ENCODE assay signal across 29 cellular contexts in genomic region chr2:140091926-140092325, GRCh38.
"Had no signal": no experiment of that assay in that cellular context is flagged by ENCODE, and none has a peak within 500 bp of the region (broad histone marks: within the 10 kb centered on the region; RNA-seq: fewer than 3 reads in every experiment).

No MANE protein-coding gene starts in this region.

- H3K27me3 ChIP-seq: brain microvascular endothelial cell, dorsolateral prefrontal cortex, foreskin keratinocyte, gastrocnemius medialis, heart left ventricle had no signal

- H3K27ac ChIP-seq: brain microvascular endothelial cell, coronary artery, dorsolateral prefrontal cortex, foreskin keratinocyte, gastrocnemius medialis, heart left ventricle had no signal

- H3K4me3 ChIP-seq: coronary artery, dorsolateral prefrontal cortex, gastrocnemius medialis, heart left ventricle had no signal

- FAIRE-seq: astrocyte, bronchial epithelial cell had no signal

- ATAC-seq: activated CD4-positive, alpha-beta T cell treated with anti-CD3 and anti-CD28 coated beads for 36 hours; activated CD8-positive, alpha-beta memory T cell treated with anti-CD3 and anti-CD28 coated beads, Interleukin-2, amount 10 ng/mL, durations not matched to agents 7 days and 5 days; activated CD8-positive, alpha-beta T cell treated with anti-CD3 and anti-CD28 coated beads, Interleukin-2, amount 10 ng/mL, durations not matched to agents 7 days and 5 days; activated T-cell treated with anti-CD3 and anti-CD28 coated beads, Interleukin-2, amount 50 U/mL, for 72 hours; esophagus mucosa; foreskin keratinocyte; gastrocnemius medialis; heart left ventricle; T-helper 17 cell had no signal

- H3K9me3 ChIP-seq: gastrocnemius medialis, heart left ventricle had no signal

- DNase-seq: activated CD4-positive, alpha-beta memory T cell treated with anti-CD3 and anti-CD28 coated beads for 36 hours; activated CD4-positive, alpha-beta T cell treated with anti-CD3 and anti-CD28 coated beads for 36 hours; activated CD4-positive, alpha-beta T cell treated with anti-CD3 and anti-CD28 coated beads, Interleukin-2, amount 10 ng/mL, durations not matched to agents 24 days and 14 days; activated CD4-positive, CD25-positive, alpha-beta regulatory T cell; activated CD4-positive, CD25-positive, alpha-beta regulatory T cell treated with anti-CD3 and anti-CD28 coated beads, Interleukin-2, amount 50 U/mL, for 72 hours; activated CD8-positive, alpha-beta memory T cell treated with anti-CD3 and anti-CD28 coated beads, Interleukin-2, amount 10 ng/mL, durations not matched to agents 7 days and 5 days; activated CD8-positive, alpha-beta memory T cell treated with anti-CD3 and anti-CD28 coated beads, Interleukin-2, amount 50 U/mL, for 4 hours; activated CD8-positive, alpha-beta T cell treated with anti-CD3 and anti-CD28 coated beads, Interleukin-2, amount 10 ng/mL, durations not matched to agents 7 days and 5 days; activated gamma-delta T cell treated with Interleukin-2 at 50 U/mL for 16 hours; activated naive CD4-positive, alpha-beta T cell treated with anti-CD3 and anti-CD28 coated beads, Interleukin-2, amount 50 U/mL, for 16 hours; activated naive CD4-positive, alpha-beta T cell treated with Interleukin-2 at 50 U/mL for 16 hours; activated T-cell treated with anti-CD3 and anti-CD28 coated beads, Interleukin-2, amount 50 U/mL, for 24 hours; activated T-cell treated with anti-CD3 and anti-CD28 coated beads, Interleukin-2, amount 50 U/mL, for 72 hours; amniotic stem cell; anterior cingulate cortex; brain microvascular endothelial cell; dorsolateral prefrontal cortex; effector memory CD4-positive, alpha-beta T cell; endodermal cell; foreskin keratinocyte; gastrocnemius medialis; glutamatergic neuron; heart left ventricle; T-helper 17 cell; T1000 had no signal

- H3K4me1 ChIP-seq: foreskin keratinocyte, gastrocnemius medialis, heart left ventricle had no signal

- H3K36me3 ChIP-seq: brain microvascular endothelial cell, gastrocnemius medialis, heart left ventricle had no signal
